ENCODE assay signal across 8 cellular contexts in genomic region chr1:1272341-1273151, GRCh38. TPM values are rescaled to one million over a fixed set of nuclear protein-coding genes. Genes with fewer than 3 reads are reported as not detected.
A peak's percentile ranks its signal among the peaks of the same experiment; 100 is the strongest.
DNase-seq lines count a peak whose midpoint lies in the region; ATAC-seq and TF ChIP-seq lines count a peak whose summit lies in the region.

No MANE protein-coding gene starts in this region.

- no peak for TF ChIP-seq POLR2A in thyroid gland (IDR thresholded peaks at IDR 0.05)

- intact Hi-C loops in thyroid gland (cut with DNase I): loop anchor here (10.0 kb wide), 1 partner anchor 52 kb away; the partner anchor contains the start of genes CPTP and INTS11

- H3K27me3 ChIP-seq in BLaER1: no peaks in the 10 kb centered on the region
- H3K27me3 ChIP-seq in kidney epithelial cell (ENCODE audit: control insufficient read depth, insufficient read depth, low read length): no peaks in the 10 kb centered on the region
- no peaks in the 10 kb centered on the region for H3K27me3 ChIP-seq in thyroid gland

- peaks cover 13 to 14% of the 10 kb centered on the region in 2 donors for H3K36me3 Mint-ChIP-seq in activated naive CD4-positive, alpha-beta T cell treated with anti-CD3 and anti-CD28 coated beads, Interleukin-2, amount 50 U/mL, for 72 hours

- peak overlapping the region; percentile 99 for H3K4me2 ChIP-seq in BLaER1

- peaks cover 48% of the 10 kb centered on the region for H3K36me3 ChIP-seq in BLaER1
- no peaks in the 10 kb centered on the region for H3K36me3 ChIP-seq in kidney epithelial cell (ENCODE audit: control insufficient read depth, insufficient read depth, low read length)
- H3K36me3 ChIP-seq in thyroid gland: peaks cover 0 to 3% of the 10 kb centered on the region in 2 donors

- H3K27ac Mint-ChIP-seq in activated naive CD4-positive, alpha-beta T cell treated with anti-CD3 and anti-CD28 coated beads, Interleukin-2, amount 50 U/mL, for 72 hours: peak overlapping the region; percentile 89 to 93

- H3K4me1 ChIP-seq in BLaER1 (peaks cover 43% of the 10 kb centered on the region), thyroid gland (peaks cover 29 to 34% of the 10 kb centered on the region in 2 donors)

- H3K27ac ChIP-seq in BLaER1 (peak overlapping the region; percentile 98), thyroid gland (peak overlapping the region in 1 of 3 donors; percentile 31)

- DNase-seq in HT-29 (ENCODE audit: low spot score): peak; percentile 38
- DNase-seq in activated naive CD4-positive, alpha-beta T cell treated with anti-CD3 and anti-CD28 coated beads, Interleukin-2, amount 50 U/mL, for 72 hours (ENCODE audit: low spot score in 2 of 2): no peak
- DNase-seq in kidney epithelial cell (ENCODE audit: low read depth): no peak
- DNase-seq in thyroid gland: no peak
- DNase-seq in occipital lobe (lab: John Stamatoyannopoulos, UW): no peak

- no peaks in the 10 kb centered on the region for H3K9me3 ChIP-seq in BLaER1
- no peaks in the 10 kb centered on the region for H3K9me3 ChIP-seq in thyroid gland

- peak overlapping the region; percentile 98 for H3K9ac ChIP-seq in BLaER1

- TF ChIP-seq CTCF in kidney epithelial cell (IDR thresholded peaks at IDR 0.05; ENCODE audit: insufficient read depth, low read length, poor library complexity, severe bottlenecking) (no peak), thyroid gland (IDR thresholded peaks at IDR 0.05) (no peak)

- H4K20me1 ChIP-seq in BLaER1: peaks cover 59% of the 10 kb centered on the region

- no peak for ATAC-seq in activated naive CD4-positive, alpha-beta T cell treated with anti-CD3 and anti-CD28 coated beads, Interleukin-2, amount 50 U/mL, for 72 hours
- no peak for ATAC-seq in GM18858 (IDR thresholded peaks at IDR 0.05; ENCODE audit: unreplicated experiment)
- ATAC-seq in HG02885 (IDR thresholded peaks at IDR 0.05; ENCODE audit: poor library complexity, unreplicated experiment): no peak

- no peaks in the 10 kb centered on the region for H3K9me3 Mint-ChIP-seq in activated naive CD4-positive, alpha-beta T cell treated with anti-CD3 and anti-CD28 coated beads, Interleukin-2, amount 50 U/mL, for 72 hours

- whole genome bisulfite sequencing in thyroid gland, 2 donors: 44 to 68% methylated on average over 17 to 33 of the region's 37 CpGs

- H3K4me3 ChIP-seq in BLaER1 (peak overlapping the region; percentile 100), kidney epithelial cell (ENCODE audit: low read depth, low read length) (peak overlapping the region; percentile 91), thyroid gland (replicated peaks in 1 of 3) (peak overlapping the region; percentile 79 to 98 (median 85))

RNA-seq across cellular contexts. Expression of gene UBE2J2, which starts 1.1 kb away (rescaled TPM):
- total RNA-seq in HT-29 (2014; rRNA removed; shearing (Covaris generic)): 93.1 and 94.4 TPM in 2 replicates
- 10 to 100 TPM; 59.4 to 80.5 TPM for total RNA-seq in activated naive CD4-positive, alpha-beta T cell treated with anti-CD3 and anti-CD28 coated beads, Interleukin-2, amount 50 U/mL, for 72 hours
- total RNA-seq in kidney epithelial cell: 65.1 and 78.0 TPM in 2 replicates
- 10 to 100 TPM; 33.0 to 58.4 (median 36.2) TPM for total RNA-seq in thyroid gland
- total RNA-seq in occipital lobe: 39.6 TPM

RNA-seq across cellular contexts. Expression of gene SCNN1D, which starts 7.7 kb away (rescaled TPM):
- total RNA-seq in HT-29 (2014; rRNA removed; shearing (Covaris generic)): 0.48 and 0.50 TPM in 2 replicates
- total RNA-seq in activated naive CD4-positive, alpha-beta T cell treated with anti-CD3 and anti-CD28 coated beads, Interleukin-2, amount 50 U/mL, for 72 hours: 10 to 100 TPM in 1 of 2 donors, 1 to 10 TPM in 1; 3.2 to 11.7 TPM
- total RNA-seq in kidney epithelial cell (0.46 and 0.62 TPM in 2 replicates), thyroid gland (1 to 10 TPM in 3 of 4 donors, under 1 TPM in 1; 0.73 to 3.2 (median 1.6) TPM), occipital lobe (2.2 TPM)

RNA-seq across cellular contexts. Expression of gene C1QTNF12, which starts 26.0 kb away (rescaled TPM):
- 4.1 and 6.0 TPM in 2 replicates for total RNA-seq in HT-29 (2014; rRNA removed; shearing (Covaris generic))
- 10 to 100 TPM in 1 of 2 donors, 1 to 10 TPM in 1; 4.0 to 17.7 TPM for total RNA-seq in activated naive CD4-positive, alpha-beta T cell treated with anti-CD3 and anti-CD28 coated beads, Interleukin-2, amount 50 U/mL, for 72 hours
- 0.88 and 1.4 TPM in 2 replicates for total RNA-seq in kidney epithelial cell
- under 1 TPM in 1 of 4 donors, not detected in 3; 0.83 TPM for total RNA-seq in thyroid gland
- not detected for total RNA-seq in occipital lobe

RNA-seq across cellular contexts. Expression of gene ACAP3, which starts 35.2 kb away (rescaled TPM):
- 104 and 113 TPM in 2 replicates for total RNA-seq in HT-29 (2014; rRNA removed; shearing (Covaris generic))
- 10 to 100 TPM; 38.3 to 52.4 TPM for total RNA-seq in activated naive CD4-positive, alpha-beta T cell treated with anti-CD3 and anti-CD28 coated beads, Interleukin-2, amount 50 U/mL, for 72 hours
- total RNA-seq in kidney epithelial cell: 37.9 and 43.1 TPM in 2 replicates
- 10 to 100 TPM; 31.6 to 51.2 (median 42.1) TPM for total RNA-seq in thyroid gland
- 51.3 TPM for total RNA-seq in occipital lobe

RNA-seq across cellular contexts. Expression of gene PUSL1, which starts 35.9 kb away (rescaled TPM):
- total RNA-seq in HT-29 (2014; rRNA removed; shearing (Covaris generic)): 152 and 157 TPM in 2 replicates
- 10 to 100 TPM; 15.1 to 39.5 TPM for total RNA-seq in activated naive CD4-positive, alpha-beta T cell treated with anti-CD3 and anti-CD28 coated beads, Interleukin-2, amount 50 U/mL, for 72 hours
- total RNA-seq in kidney epithelial cell (45.1 and 59.9 TPM in 2 replicates), thyroid gland (10 to 100 TPM; 24.0 to 41.4 (median 28.0) TPM), occipital lobe (8.0 TPM)
